9 cellular contexts compared by ENCODE assay signal in the genomic region with DNA sequence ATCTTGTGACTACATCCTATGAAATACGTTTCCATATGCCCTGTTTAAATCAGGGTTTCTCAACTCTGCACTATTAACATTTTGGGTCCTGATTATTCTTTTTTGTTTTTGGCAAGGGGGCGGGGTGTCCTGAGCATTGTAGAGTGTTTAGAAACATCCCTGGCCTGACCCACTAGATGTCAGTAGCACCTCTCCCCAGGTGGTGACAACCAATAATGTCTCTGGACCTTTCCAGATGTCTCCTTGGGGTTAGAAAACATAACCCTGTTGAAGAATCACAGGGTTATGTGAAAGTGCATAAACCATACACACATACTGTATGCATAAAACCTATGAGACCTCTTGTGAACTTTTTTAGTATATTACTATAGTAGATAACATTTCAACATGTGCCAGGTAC. TPM values are rescaled to one million over a fixed set of nuclear protein-coding genes. Genes with fewer than 3 reads are reported as not detected.
A peak's percentile ranks its signal among the peaks of the same experiment; 100 is the strongest.
DNase-seq lines count a peak whose midpoint lies in the region; ATAC-seq and TF ChIP-seq lines count a peak whose summit lies in the region.
"Had no signal": no experiment of that assay in that cellular context is flagged by ENCODE, and none has a peak within 500 bp of the region (broad histone marks: within the 10 kb centered on the region; RNA-seq: fewer than 3 reads in every experiment).

No MANE protein-coding gene starts in this region.

- peaks cover 17% of the 10 kb centered on the region for H3K36me3 Mint-ChIP-seq in CD4-positive, CD25-positive, alpha-beta regulatory T cell
- peaks cover 11% of the 10 kb centered on the region for H3K36me3 Mint-ChIP-seq in WTC11

- no peaks in the 10 kb centered on the region for H3K9me3 ChIP-seq in CD4-positive, CD25-positive, alpha-beta regulatory T cell (ENCODE audit: control insufficient read depth in 2 of 2, low read length in 2 of 2)
- H3K9me3 ChIP-seq in HEK293 (ENCODE audit: control insufficient read depth, insufficient read depth, low read depth, low read length), result no peaks in the 10 kb centered on the region
- no peaks in the 10 kb centered on the region for H3K9me3 ChIP-seq in suprapubic skin

- H3K4me1 Mint-ChIP-seq in CD4-positive, CD25-positive, alpha-beta regulatory T cell, result peaks cover 24 to 44% (median 32%) of the 10 kb centered on the region in 4 donors
- peaks cover 26% of the 10 kb centered on the region for H3K4me1 Mint-ChIP-seq in WTC11

- POLR2A ChIA-PET in HEK293 (lab: Yijun Ruan, JAX) (no interaction called here), WTC11 (lab: Charles Lee) (no interaction called here)

- CTCF ChIA-PET in HEK293 (lab: Yijun Ruan, JAX), result interaction anchor here (0.6 kb wide), 3 partner anchors 98 to 291 kb away, joined by 3 to 4 read pairs (median 3); no protein-coding TSS in a partner anchor
- CTCF ChIA-PET in WTC11 (lab: Charles Lee), result no interaction called here

- H3K4me3 Mint-ChIP-seq in CD4-positive, CD25-positive, alpha-beta regulatory T cell, result peak overlapping the region; percentile 76 to 98 (median 92)
- peak overlapping the region; percentile 99 for H3K4me3 Mint-ChIP-seq in WTC11

- no peak overlapping the region for H3K4me3 ChIP-seq in CD4-positive, CD25-positive, alpha-beta regulatory T cell (ENCODE audit: low read depth, low read length)
- H3K4me3 ChIP-seq in HEK293 (ENCODE audit: low read depth, low read length) (no peak overlapping the region), suprapubic skin (no peak overlapping the region)

- H3K27ac ChIP-seq in CD4-positive, CD25-positive, alpha-beta regulatory T cell (ENCODE audit: insufficient read depth, low read length, poor library complexity, severe bottlenecking), result no peak overlapping the region
- H3K27ac ChIP-seq in HEK293 (ENCODE audit: extremely low read depth, low read depth, low read length) (no peak overlapping the region), suprapubic skin (no peak overlapping the region)

- 48% methylated on average over 2 of the region's 2 CpGs for WGBS in suprapubic skin

- peak in 1 of 3 donors; percentile 33 for DNase-seq in CD4-positive, CD25-positive, alpha-beta regulatory T cell
- DNase-seq in WTC11 (ENCODE audit: low spot score), result no peak
- no peak for DNase-seq in left lobe of liver (ENCODE audit: low spot score)
- DNase-seq in stimulated activated CD4-positive, alpha-beta T cell treated with anti-CD3 and anti-CD28 coated beads, Interleukin-2, amount 100 ng/mL, for 24 hours, result no peak
- no peak for DNase-seq in NCI-H2227 (lab: John Stamatoyannopoulos, UW; ENCODE audit: unreplicated experiment)
- DNase-seq in EL, result no peak
- DNase-seq in suprapubic skin (ENCODE audit: low spot score in 2 of 2), result no peak
- DNase-seq: effector CD8-positive, alpha-beta T cell had no signal

- peaks cover 5% of the 10 kb centered on the region for H3K36me3 ChIP-seq in CD4-positive, CD25-positive, alpha-beta regulatory T cell (ENCODE audit: control insufficient read depth, insufficient read depth, low read length)
- H3K36me3 ChIP-seq in HEK293 (ENCODE audit: control insufficient read depth in 2 of 2, insufficient read depth in 1 of 2, low read length in 2 of 2) (peaks cover 7 to 11% of the 10 kb centered on the region in 2 experiments; a peak in 2 of 3 replicates), suprapubic skin (peaks cover 9% of the 10 kb centered on the region)

- H3K27ac Mint-ChIP-seq in CD4-positive, CD25-positive, alpha-beta regulatory T cell, result peak overlapping the region; percentile 68 to 99 (median 69)
- H3K27ac Mint-ChIP-seq in WTC11, result no peak overlapping the region; the same call in 1 of the 2 replicates

- peaks cover 31% of the 10 kb centered on the region for H3K4me1 ChIP-seq in CD4-positive, CD25-positive, alpha-beta regulatory T cell (ENCODE audit: control insufficient read depth, insufficient read depth, low read length, poor library complexity, severe bottlenecking)
- H3K4me1 ChIP-seq in HEK293 (ENCODE audit: control insufficient read depth, insufficient read depth, low read length) (peaks cover 3% of the 10 kb centered on the region; the same call in 1 of the 2 replicates), suprapubic skin (peaks cover 29% of the 10 kb centered on the region)

- H3K9me3 Mint-ChIP-seq in CD4-positive, CD25-positive, alpha-beta regulatory T cell, result peaks cover 0 to 2% (median 0%) of the 10 kb centered on the region in 7 donors
- H3K9me3 Mint-ChIP-seq in WTC11, result no peaks in the 10 kb centered on the region

- no peak for ATAC-seq in CD4-positive, CD25-positive, alpha-beta regulatory T cell (ENCODE audit: low read depth in 2 of 2)
- no peak for ATAC-seq in WTC11
- peak; percentile 65 for ATAC-seq in left lobe of liver

- no peak for TF ChIP-seq POLR2A in suprapubic skin (IDR thresholded peaks at IDR 0.05)

- peaks cover 5% of the 10 kb centered on the region for H3K27me3 Mint-ChIP-seq in CD4-positive, CD25-positive, alpha-beta regulatory T cell
- H3K27me3 Mint-ChIP-seq in WTC11 (ENCODE audit: low read depth), result no peaks in the 10 kb centered on the region; the same call in 1 of the 2 replicates

- TF ChIP-seq CTCF in HEK293 (tag by site-specific recombination; IDR thresholded peaks at IDR 0.05) (peak; percentile 57), WTC11 (IDR thresholded peaks at IDR 0.05) (no peak), suprapubic skin (IDR thresholded peaks at IDR 0.05) (no peak)

- no peak for TF ChIP-seq EP300 in suprapubic skin (IDR thresholded peaks at IDR 0.05)

- no peaks in the 10 kb centered on the region for H3K27me3 ChIP-seq in CD4-positive, CD25-positive, alpha-beta regulatory T cell (ENCODE audit: control insufficient read depth, insufficient read depth, low read length)
- no peaks in the 10 kb centered on the region for H3K27me3 ChIP-seq in suprapubic skin

TF ChIP-seq in HEK293, 187 proteins besides CTCF, POLR2A, EP300 and RAD21:
- TF ChIP-seq ZNF654 (tag by site-specific recombination; IDR thresholded peaks at IDR 0.05; ENCODE audit: low read depth), result peak; percentile 28; the same call in 1 of the 2 replicates
- TF ChIP-seq ZNF544 (tag by site-specific recombination; IDR thresholded peaks at IDR 0.05), result no peak

TF ChIP-seq in WTC11, 78 proteins besides CTCF, POLR2A, EP300 and RAD21:
- no peak for TF ChIP-seq JUN (CRISPR knock-in tag; IDR thresholded peaks at IDR 0.05)
- TF ChIP-seq, protein P1, sequence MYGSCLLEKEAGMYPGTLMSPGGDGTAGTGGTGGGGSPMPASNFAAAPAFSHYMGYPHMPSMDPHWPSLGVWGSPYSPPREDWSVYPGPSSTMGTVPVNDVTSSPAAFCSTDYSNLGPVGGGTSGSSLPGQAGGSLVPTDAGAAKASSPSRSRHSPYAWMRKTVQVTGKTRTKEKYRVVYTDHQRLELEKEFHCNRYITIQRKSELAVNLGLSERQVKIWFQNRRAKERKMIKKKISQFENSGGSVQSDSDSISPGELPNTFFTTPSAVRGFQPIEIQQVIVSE (CRISPR knock-in tag; IDR thresholded peaks at IDR 0.05; ENCODE audit: borderline replicate concordance), result no peak
- TF ChIP-seq ZNF121 (CRISPR knock-in tag; IDR thresholded peaks at IDR 0.05), result no peak
- TF ChIP-seq SOX15 (CRISPR knock-in tag; IDR thresholded peaks at IDR 0.05), result no peak
- no peak for TF ChIP-seq ZNF317 (CRISPR knock-in tag; IDR thresholded peaks at IDR 0.05; ENCODE audit: borderline replicate concordance, low read depth)
- no peak for TF ChIP-seq CREB1 (CRISPR knock-in tag; IDR thresholded peaks at IDR 0.05)

RNA-seq across cellular contexts. Expression of a gene that starts 1.4 kb away (rescaled TPM):
- 27.6 TPM for total RNA-seq in CD4-positive, CD25-positive, alpha-beta regulatory T cell
- polyA plus RNA-seq in CD4-positive, CD25-positive, alpha-beta regulatory T cell, result 10 to 100 TPM in 2 of 4 donors, 1 to 10 TPM in 2; 6.9 to 11.8 (median 10.1) TPM
- total RNA-seq in WTC11 (2021) (29.1 to 37.5 TPM (median 37.1 TPM) in 3 replicates), left lobe of liver (27.3 TPM), suprapubic skin (10 to 100 TPM; 22.8 to 75.7 (median 26.5) TPM)

RNA-seq across cellular contexts. Expression of a gene that starts 1.5 kb away (rescaled TPM):
- 23.7 TPM for total RNA-seq in CD4-positive, CD25-positive, alpha-beta regulatory T cell
- 10 to 100 TPM; 21.2 to 26.1 (median 25.4) TPM for polyA plus RNA-seq in CD4-positive, CD25-positive, alpha-beta regulatory T cell
- total RNA-seq in WTC11 (2021) (17.3 to 18.3 TPM (median 18.1 TPM) in 3 replicates), left lobe of liver (7.5 TPM), suprapubic skin (10 to 100 TPM; 15.8 to 21.8 (median 19.3) TPM)
